In the genomic region with DNA sequence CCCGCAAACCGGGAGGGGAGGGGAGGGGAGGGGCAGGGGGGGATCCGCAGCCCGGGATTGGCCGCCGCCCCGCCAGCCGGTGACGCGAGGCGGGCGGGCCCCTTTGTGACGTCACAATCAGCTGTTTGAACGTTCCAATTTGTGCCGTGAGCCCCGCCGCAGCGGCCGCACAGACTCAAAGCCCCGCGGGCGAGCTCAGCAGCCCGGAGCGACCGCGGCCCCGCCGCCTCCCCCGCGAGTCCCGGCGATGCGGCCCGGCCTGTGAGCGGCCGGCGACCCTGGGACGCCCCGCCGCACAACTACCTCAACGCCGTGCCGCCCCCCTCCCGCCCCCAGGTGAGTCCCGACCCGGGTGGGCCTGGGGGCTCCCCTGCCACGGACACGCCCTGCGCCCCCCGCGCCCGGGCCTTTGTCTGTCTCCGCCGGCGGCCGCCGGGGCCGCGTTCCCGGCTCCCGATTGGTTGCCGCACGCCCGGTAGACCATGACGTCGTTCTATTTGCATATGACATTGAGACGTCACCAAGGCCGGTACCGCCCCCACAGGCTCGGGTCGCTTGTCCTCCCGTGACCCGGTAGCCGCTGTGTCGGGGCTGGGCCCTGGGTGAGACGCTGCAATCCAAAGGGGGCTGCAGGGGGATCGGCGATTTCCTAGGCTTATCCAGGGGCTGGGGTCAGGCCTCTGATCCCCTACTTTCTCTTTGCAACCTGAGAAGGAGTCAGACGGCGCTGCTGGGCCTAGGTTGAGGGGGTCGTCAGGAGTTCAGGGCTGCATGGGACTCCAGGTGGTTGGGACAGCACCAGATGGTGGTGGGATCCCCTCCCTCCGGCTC, we compare ENCODE assay signal across 8 cellular contexts. TPM values are rescaled to one million over a fixed set of nuclear protein-coding genes. Genes with fewer than 3 reads are reported as not detected.
DNase-seq lines count a peak whose midpoint lies in the region; ATAC-seq and TF ChIP-seq lines count a peak whose summit lies in the region.

A gene with protein sequence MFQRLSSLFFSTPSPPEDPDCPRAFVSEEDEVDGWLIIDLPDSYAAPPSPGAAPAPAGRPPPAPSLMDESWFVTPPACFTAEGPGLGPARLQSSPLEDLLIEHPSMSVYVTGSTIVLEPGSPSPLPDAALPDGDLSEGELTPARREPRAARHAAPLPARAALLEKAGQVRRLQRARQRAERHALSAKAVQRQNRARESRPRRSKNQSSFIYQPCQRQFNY (plus strand): TSS at position 168 of the 831 bp plus-strand sequence. CDS start 4,396 bp downstream, outside the sequence.

- H3K27ac ChIP-seq in adrenal gland (peak within 1 kb of the TSS; percentile 98 to 100 (median 100)), tibial nerve (peak within 1 kb of the TSS; percentile 95 to 99 (median 98))

- H3K4me1 ChIP-seq in adrenal gland (replicated peaks in 1 of 2), result peaks cover 23 to 36% of the 10 kb centered on the region in 2 donors
- peaks cover 0 to 37% (median 17%) of the 10 kb centered on the region in 4 donors for H3K4me1 ChIP-seq in tibial nerve

- ATAC-seq in HG02798 (IDR thresholded peaks at IDR 0.05; ENCODE audit: poor library complexity, unreplicated experiment) (peak; percentile 76), T-cell (replicated peaks in 1 of 4) (peak; percentile 65 to 72 (median 67))

- H3K4me1 Mint-ChIP-seq in T-cell, result peaks cover 19 to 31% (median 23%) of the 10 kb centered on the region in 3 donors

- H3K27ac Mint-ChIP-seq in T-cell, result peak within 1 kb of the TSS; percentile 86 to 91

- no peaks in the 10 kb centered on the region for H3K9me3 ChIP-seq in adrenal gland (replicated peaks in 1 of 3)
- no peaks in the 10 kb centered on the region for H3K9me3 ChIP-seq in tibial nerve

- no peaks in the 10 kb centered on the region for H3K9me3 Mint-ChIP-seq in T-cell

- peaks cover 5 to 6% of the 10 kb centered on the region in 2 donors for H3K27me3 Mint-ChIP-seq in T-cell

- intact Hi-C loops in adrenal gland (cut with DNase I), result loop anchor here (10.0 kb wide), 1 partner anchor 130 kb away; no protein-coding TSS in a partner anchor
- intact Hi-C loops in cardiac septum (cut with DNase I), result loop anchor here (2.0 to 10.0 kb wide), 3 partner anchors 28 to 390 kb away; partner anchors contain the start of gene PIGU

- H3K4me3 Mint-ChIP-seq in T-cell, result peak within 1 kb of the TSS; percentile 85 to 95 (median 92)

- peak within 1 kb of the TSS; percentile 43 to 94 (median 70) for H3K4me3 ChIP-seq in adrenal gland
- H3K4me3 ChIP-seq in tibial nerve, result peak within 1 kb of the TSS; percentile 69 to 89 (median 78)

- no peaks in the 10 kb centered on the region for H3K36me3 ChIP-seq in adrenal gland (replicated peaks in 1 of 2)
- no peaks in the 10 kb centered on the region for H3K36me3 ChIP-seq in tibial nerve

- POLR2A ChIA-PET in GM10248 (lab: Yijun Ruan, JAX), result interaction anchor here (0.6 to 0.8 kb wide), 2 partner anchors 15 to 23 kb away, joined by 3 read pairs; no protein-coding TSS in a partner anchor
- POLR2A ChIA-PET in T-cell (lab: Charles Lee), result interaction anchor here (0.6 to 2.6 kb wide), 5 partner anchors 19 to 1135 kb away, joined by 3 to 16 read pairs (median 4); partner anchors contain the start of gene PIGU (in 2 of the 2)

- no peaks in the 10 kb centered on the region for H3K36me3 Mint-ChIP-seq in T-cell

- TF ChIP-seq CTCF in GM10248 (IDR thresholded peaks at IDR 0.05; ENCODE audit: control extremely low read depth, extremely low read depth, low read depth, missing control alignments), result no peak
- TF ChIP-seq CTCF in adrenal gland (IDR thresholded peaks at IDR 0.05), result no peak
- peak in 1 of 5 experiments; percentile 44 for TF ChIP-seq CTCF in tibial nerve (IDR thresholded peaks at IDR 0.05)

- H3K27me3 ChIP-seq in adrenal gland (no peaks in the 10 kb centered on the region), tibial nerve (no peaks in the 10 kb centered on the region)

- CTCF ChIA-PET in GM10248 (lab: Yijun Ruan, JAX), result interaction anchor here (0.8 to 1.4 kb wide), 4 partner anchors 20 to 392 kb away, joined by 3 to 10 read pairs (median 4); no protein-coding TSS in a partner anchor
- CTCF ChIA-PET in T-cell (lab: Charles Lee), result interaction anchor here in 1 of 2 donors (0.6 to 1.7 kb wide), 4 partner anchors 27 to 392 kb away, joined by 3 to 5 read pairs (median 4); partner anchors contain the start of genes DYNLRB1 and PIGU

- 0 to 1% (median 1%) methylated on average over 3 to 82 of the region's 82 CpGs; no CpG with 5 or more reads in 1 of the 4 donors for WGBS in adrenal gland, 4 donors
- WGBS in tibial nerve, 2 donors, result 0 to 1% methylated on average over 5 to 27 of the region's 82 CpGs

- peak; percentile 27 to 72 for TF ChIP-seq EP300 in tibial nerve (IDR thresholded peaks at IDR 0.05)

- DNase-seq in GM10248 (ENCODE audit: extremely low spot score), result peak; percentile 89
- DNase-seq in NCI-H146 treated with DMSO at 0.1 percent for 48 hours (lab: John Stamatoyannopoulos, UW; ENCODE audit: unreplicated experiment), result peak; percentile 83
- peak; percentile 53 to 92 (median 86) for DNase-seq in T-cell
- DNase-seq in adrenal gland, result peak; percentile 95 to 99 (median 97)
- DNase-seq in cardiac septum (ENCODE audit: low spot score), result peak; percentile 97
- DNase-seq in pons (ENCODE audit: low spot score), result peak; percentile 91
- peak; percentile 87 to 89 for DNase-seq in tibial nerve (ENCODE audit: low spot score in 2 of 2)

- TF ChIP-seq POLR2A in adrenal gland (IDR thresholded peaks at IDR 0.05) (peak; percentile 93 to 97), tibial nerve (IDR thresholded peaks at IDR 0.05) (peak; percentile 79 to 93)

RNA-seq across cellular contexts. Expression of the gene that starts here (rescaled TPM):
- total RNA-seq in T-cell (10 to 100 TPM in 2 of 5 donors, 1 to 10 TPM in 3; 1.3 to 56.7 (median 1.9) TPM), adrenal gland (10 to 100 TPM; 11.5 to 74.5 (median 20.1) TPM), cardiac septum (117 TPM), tibial nerve (10 to 100 TPM; 11.9 to 19.5 (median 18.1) TPM)
- polyA plus RNA-seq in adrenal gland, result 10 to 100 TPM; 15.4 to 58.2 (median 18.6) TPM

Comparison
In these comparisons a context has a peak if more than half of its experiments do, and no peak if none do; other contexts are left out.
1. Peak in every context shown above with its lines: DNase-seq, ATAC-seq, H3K4me3 ChIP-seq and H3K27ac ChIP-seq.